8 cellular contexts compared by ENCODE assay signal in genomic region chr12:14768823-14769405, GRCh38. TPM values are rescaled to one million over a fixed set of nuclear protein-coding genes. Genes with fewer than 3 reads are reported as not detected.
DNase-seq lines count a peak whose midpoint lies in the region; ATAC-seq, FAIRE-seq and TF ChIP-seq lines count a peak whose summit lies in the region.

No MANE protein-coding gene starts in this region.

- CTCF ChIA-PET in GM10248 (lab: Yijun Ruan, JAX), result interaction anchor here (0.8 to 3.5 kb wide), 17 partner anchors 10 to 791 kb away, joined by 3 to 14 read pairs (median 4); partner anchors contain the start of gene RERG

- no peak for TF ChIP-seq CTCF in GM10248 (IDR thresholded peaks at IDR 0.05; ENCODE audit: control extremely low read depth, extremely low read depth, low read depth, missing control alignments)
- TF ChIP-seq CTCF in WERI-Rb-1 (IDR thresholded peaks at IDR 0.05; ENCODE audit: low read depth, low read length), result no peak

- peak overlapping the region; percentile 98 for H3K27ac ChIP-seq in WERI-Rb-1
- no peak overlapping the region for H3K27ac ChIP-seq in urinary bladder (ENCODE audit: low read depth)

- DNase-seq in GM10248 (ENCODE audit: extremely low spot score) (peak; percentile 18), WERI-Rb-1 (no peak), ecto neural progenitor cell (ENCODE audit: low spot score) (peak; percentile 56), NCI-H2171 treated with DMSO at 0.1 percent for 48 hours (lab: John Stamatoyannopoulos, UW) (no peak), RCC 7860 (ENCODE audit: low spot score) (no peak)
- DNase-seq in natural killer cell treated with Interleukin-12 subunit alpha and Interleukin-12 subunit beta and Interleukin-15 and Interleukin-18, amount 100 ng/mL, for 72 hours (ENCODE audit: low spot score), result no peak

- H3K36me3 Mint-ChIP-seq in natural killer cell treated with Interleukin-12 subunit alpha and Interleukin-12 subunit beta and Interleukin-15 and Interleukin-18, amount 100 ng/mL, for 72 hours, result peaks cover 11% of the 10 kb centered on the region

- peaks cover 6% of the 10 kb centered on the region for H3K9me3 Mint-ChIP-seq in natural killer cell treated with Interleukin-12 subunit alpha and Interleukin-12 subunit beta and Interleukin-15 and Interleukin-18, amount 100 ng/mL, for 72 hours

- FAIRE-seq in RCC 7860 (lab: Jason Lieb, UNC), result no peak

- POLR2A ChIA-PET in GM10248 (lab: Yijun Ruan, JAX), result interaction anchor here (0.5 to 2.6 kb wide), 6 partner anchors 190 to 1829 kb away, joined by 3 to 8 read pairs (median 5); partner anchors contain the start of gene ATF7IP

- H3K4me1 Mint-ChIP-seq in natural killer cell treated with Interleukin-12 subunit alpha and Interleukin-12 subunit beta and Interleukin-15 and Interleukin-18, amount 100 ng/mL, for 72 hours (ENCODE audit: low read depth in 2 of 2), result peaks cover 54 to 61% of the 10 kb centered on the region in 2 donors

- peaks cover 5% of the 10 kb centered on the region for H3K9me3 ChIP-seq in WERI-Rb-1 (ENCODE audit: severe bottlenecking)

- 48% methylated on average over 16 of the region's 16 CpGs for WGBS in urinary bladder

- H3K27me3 ChIP-seq in WERI-Rb-1 (ENCODE audit: insufficient read depth, low read depth, severe bottlenecking), result no peaks in the 10 kb centered on the region

- H3K27me3 Mint-ChIP-seq in natural killer cell treated with Interleukin-12 subunit alpha and Interleukin-12 subunit beta and Interleukin-15 and Interleukin-18, amount 100 ng/mL, for 72 hours, result no peaks in the 10 kb centered on the region

- peak overlapping the region; percentile 98 to 100 for H3K27ac Mint-ChIP-seq in natural killer cell treated with Interleukin-12 subunit alpha and Interleukin-12 subunit beta and Interleukin-15 and Interleukin-18, amount 100 ng/mL, for 72 hours

- H3K36me3 ChIP-seq in WERI-Rb-1 (peaks cover 13% of the 10 kb centered on the region), urinary bladder (ENCODE audit: insufficient read depth) (peaks cover 3% of the 10 kb centered on the region)

- H3K4me3 ChIP-seq in WERI-Rb-1 (ENCODE audit: low read depth, low read length) (peak overlapping the region; percentile 86), urinary bladder (ENCODE audit: low read depth, low read length) (peak overlapping the region; percentile 73)

- ATAC-seq in natural killer cell treated with Interleukin-12 subunit alpha and Interleukin-12 subunit beta and Interleukin-15 and Interleukin-18, amount 100 ng/mL, for 72 hours, result no peak
- ATAC-seq in GM21526 (IDR thresholded peaks at IDR 0.05; ENCODE audit: low FRiP score, unreplicated experiment), result no peak

- peaks cover 2% of the 10 kb centered on the region for H3K4me1 ChIP-seq in urinary bladder (ENCODE audit: insufficient read depth)

- peak overlapping the region; percentile 93 for H3K4me3 Mint-ChIP-seq in natural killer cell treated with Interleukin-12 subunit alpha and Interleukin-12 subunit beta and Interleukin-15 and Interleukin-18, amount 100 ng/mL, for 72 hours

RNA-seq across cellular contexts. Expression of gene WBP11, which starts 34.4 kb away (rescaled TPM):
- total RNA-seq in natural killer cell treated with Interleukin-12 subunit alpha and Interleukin-12 subunit beta and Interleukin-15 and Interleukin-18, amount 100 ng/mL, for 72 hours, result 10 to 100 TPM; 74.0 to 96.2 TPM
- total RNA-seq in urinary bladder, result 32.9 TPM
- polyA plus RNA-seq in urinary bladder, result 27.7 TPM

RNA-seq across cellular contexts. Expression of gene C12orf60, which starts 34.6 kb away (rescaled TPM):
- 1 to 10 TPM; 1.4 to 2.3 TPM for total RNA-seq in natural killer cell treated with Interleukin-12 subunit alpha and Interleukin-12 subunit beta and Interleukin-15 and Interleukin-18, amount 100 ng/mL, for 72 hours
- total RNA-seq in urinary bladder, result 3.6 TPM
- polyA plus RNA-seq in urinary bladder, result 1.0 TPM

RNA-seq across cellular contexts. Expression of gene SMCO3, which starts 45.1 kb away (rescaled TPM):
- not detected for total RNA-seq in natural killer cell treated with Interleukin-12 subunit alpha and Interleukin-12 subunit beta and Interleukin-15 and Interleukin-18, amount 100 ng/mL, for 72 hours
- total RNA-seq in urinary bladder, result 5.0 TPM
- polyA plus RNA-seq in urinary bladder, result 0.20 TPM

Comparison
In these comparisons a context has a peak if more than half of its experiments do, and no peak if none do; other contexts are left out.
1. DNase-seq: peak in GM10248 (single experiment) and ecto neural progenitor cell (single experiment); none in WERI-Rb-1 (single experiment), natural killer cell treated with Interleukin-12 subunit alpha and Interleukin-12 subunit beta and Interleukin-15 and Interleukin-18, amount 100 ng/mL, for 72 hours (single experiment), NCI-H2171 treated with DMSO at 0.1 percent for 48 hours (single experiment) and RCC 7860 (single experiment).